10 cellular contexts compared by ENCODE assay signal in genomic region chr3:195893516-195893915, GRCh38. TPM values are rescaled to one million over a fixed set of nuclear protein-coding genes. Genes with fewer than 3 reads are reported as not detected.
DNase-seq lines count a peak whose midpoint lies in the region; TF ChIP-seq lines count a peak whose summit lies in the region.
"Had no signal": no experiment of that assay in that cellular context is flagged by ENCODE, and none has a peak within 500 bp of the region (broad histone marks: within the 10 kb centered on the region; RNA-seq: fewer than 3 reads in every experiment).

No MANE protein-coding gene starts in this region.

- CTCF ChIA-PET in activated naive CD4-positive, alpha-beta T cell treated with anti-CD3 and anti-CD28 coated beads for 36 hours (lab: Charles Lee), result interaction anchor here (0.5 to 8.7 kb wide), 9 partner anchors 10 to 622 kb away, joined by 3 to 99 read pairs (median 9); partner anchors contain the start of genes TNK2 and XXYLT1
- CTCF ChIA-PET in MCF 10A (lab: Yijun Ruan, JAX), result interaction anchor here (0.5 to 9.3 kb wide), 12 partner anchors 8 to 277 kb away, joined by 3 to 187 read pairs (median 12); partner anchors contain the start of gene TNK2

- TF ChIP-seq CTCF in MCF 10A (IDR thresholded peaks at IDR 0.05; ENCODE audit: unreplicated experiment), result no peak
- no peak for TF ChIP-seq CTCF in transverse colon (IDR thresholded peaks at IDR 0.05)
- TF ChIP-seq CTCF in GM10266 (IDR thresholded peaks at IDR 0.05; ENCODE audit: control insufficient read depth, insufficient read depth, low read depth, missing control alignments), result no peak

- H3K4me3 Mint-ChIP-seq in activated naive CD4-positive, alpha-beta T cell treated with anti-CD3 and anti-CD28 coated beads, Interleukin-2, amount 50 U/mL, for 24 hours, result no peak overlapping the region
- H3K4me3 Mint-ChIP-seq in activated naive CD4-positive, alpha-beta T cell treated with anti-CD3 and anti-CD28 coated beads for 36 hours, result no peak overlapping the region
- peak overlapping the region; percentile 76 for H3K4me3 Mint-ChIP-seq in MCF 10A (ENCODE audit: unreplicated experiment)

- WGBS in transverse colon (ENCODE audit: low coverage in 1 of 2), 2 donors, result 54% methylated on average over 2 of the region's 4 CpGs; no CpG with 5 or more reads in 1 of the 2 donors

- peak overlapping the region; percentile 39 to 87 (median 67) for H3K27ac ChIP-seq in transverse colon

- no peaks in the 10 kb centered on the region for H3K36me3 ChIP-seq in mucosa of stomach (ENCODE audit: control insufficient read depth, insufficient read depth, low read length)
- no peaks in the 10 kb centered on the region for H3K36me3 ChIP-seq in transverse colon

- POLR2A ChIA-PET in MCF 10A (lab: Yijun Ruan, JAX), result interaction anchor here (0.6 to 11.2 kb wide), 5 partner anchors 17 to 630 kb away, joined by 3 to 254 read pairs (median 5); no protein-coding TSS in a partner anchor

- intact Hi-C loops in activated naive CD4-positive, alpha-beta T cell treated with anti-CD3 and anti-CD28 coated beads for 36 hours (cut with micrococcal nuclease), result no loop called here
- intact Hi-C loops in MCF 10A (cut with micrococcal nuclease) (no loop called here), transverse colon (cut with DNase I; ENCODE audit: low total_unique reads) (no loop called here)

- DNase-seq in activated naive CD4-positive, alpha-beta T cell treated with anti-CD3 and anti-CD28 coated beads for 36 hours, result no peak
- DNase-seq in MCF 10A (ENCODE audit: unreplicated experiment) (no peak), transverse colon (no peak), GM10266 (ENCODE audit: extremely low spot score) (no peak), UCSD-AML1 (lab: John Stamatoyannopoulos, UW; ENCODE audit: unreplicated experiment) (no peak), cerebellar nuclear complex (lab: John Stamatoyannopoulos, UW) (no peak)
- DNase-seq: NCI-H1436, T-cell had no signal

- TF ChIP-seq EP300 in transverse colon (IDR thresholded peaks at IDR 0.05; ENCODE audit: low read depth), result no peak

- H3K27me3 ChIP-seq in mucosa of stomach (ENCODE audit: control insufficient read depth, insufficient read depth, low read length), result peaks cover 15% of the 10 kb centered on the region
- no peaks in the 10 kb centered on the region for H3K27me3 ChIP-seq in transverse colon

- BruUV-seq in MCF 10A (replicated peaks; lab: Mats Ljungman, UMichigan), result no TSS peak

- peaks cover 46% of the 10 kb centered on the region for H3K4me1 Mint-ChIP-seq in activated naive CD4-positive, alpha-beta T cell treated with anti-CD3 and anti-CD28 coated beads, Interleukin-2, amount 50 U/mL, for 24 hours
- peaks cover 36% of the 10 kb centered on the region for H3K4me1 Mint-ChIP-seq in activated naive CD4-positive, alpha-beta T cell treated with anti-CD3 and anti-CD28 coated beads for 36 hours (ENCODE audit: low read depth)
- peaks cover 40% of the 10 kb centered on the region for H3K4me1 Mint-ChIP-seq in MCF 10A (ENCODE audit: insufficient read depth, unreplicated experiment)

- H3K9me3 ChIP-seq in mucosa of stomach (ENCODE audit: control insufficient read depth, low read length) (no peaks in the 10 kb centered on the region), transverse colon (no peaks in the 10 kb centered on the region)

- H3K27ac Mint-ChIP-seq in activated naive CD4-positive, alpha-beta T cell treated with anti-CD3 and anti-CD28 coated beads, Interleukin-2, amount 50 U/mL, for 24 hours, result peak overlapping the region; percentile 51
- H3K27ac Mint-ChIP-seq in activated naive CD4-positive, alpha-beta T cell treated with anti-CD3 and anti-CD28 coated beads for 36 hours, result no peak overlapping the region
- H3K27ac Mint-ChIP-seq in MCF 10A (ENCODE audit: low read depth, unreplicated experiment), result peak overlapping the region; percentile 91
- H3K27ac Mint-ChIP-seq: T-cell had no signal

- H3K9ac ChIP-seq in mucosa of stomach (ENCODE audit: low read length), result peak overlapping the region; percentile 53

- H3K4me1 ChIP-seq in mucosa of stomach (ENCODE audit: control insufficient read depth, insufficient read depth, low read length) (peaks cover 40% of the 10 kb centered on the region), transverse colon (peaks cover 22 to 55% (median 36%) of the 10 kb centered on the region in 4 donors)

- TF ChIP-seq POLR2A in transverse colon (IDR thresholded peaks at IDR 0.05), result no peak

- H3K27me3 Mint-ChIP-seq in activated naive CD4-positive, alpha-beta T cell treated with anti-CD3 and anti-CD28 coated beads, Interleukin-2, amount 50 U/mL, for 24 hours, result no peaks in the 10 kb centered on the region
- H3K27me3 Mint-ChIP-seq in activated naive CD4-positive, alpha-beta T cell treated with anti-CD3 and anti-CD28 coated beads for 36 hours (ENCODE audit: low read depth), result no peaks in the 10 kb centered on the region
- no peaks in the 10 kb centered on the region for H3K27me3 Mint-ChIP-seq in MCF 10A (ENCODE audit: insufficient read depth, unreplicated experiment)
- H3K27me3 Mint-ChIP-seq: T-cell had no signal

- in situ Hi-C loops in transverse colon (cut with MboI; ENCODE audit: low pct_ligation_motif_present in 1 of 4, low pct_unique_long_range_greater_than_20kb in 1 of 4, low sequenced_read_pairs in 3 of 4), result no loop called here

- H3K4me3 ChIP-seq in mucosa of stomach (ENCODE audit: low read length) (no peak overlapping the region), transverse colon (no peak overlapping the region)

- no peaks in the 10 kb centered on the region for H3K9me3 Mint-ChIP-seq in activated naive CD4-positive, alpha-beta T cell treated with anti-CD3 and anti-CD28 coated beads, Interleukin-2, amount 50 U/mL, for 24 hours
- H3K9me3 Mint-ChIP-seq in activated naive CD4-positive, alpha-beta T cell treated with anti-CD3 and anti-CD28 coated beads for 36 hours, result no peaks in the 10 kb centered on the region
- H3K9me3 Mint-ChIP-seq in MCF 10A (ENCODE audit: unreplicated experiment), result no peaks in the 10 kb centered on the region
- H3K9me3 Mint-ChIP-seq: T-cell had no signal

- H3K36me3 Mint-ChIP-seq in activated naive CD4-positive, alpha-beta T cell treated with anti-CD3 and anti-CD28 coated beads, Interleukin-2, amount 50 U/mL, for 24 hours, result no peaks in the 10 kb centered on the region
- no peaks in the 10 kb centered on the region for H3K36me3 Mint-ChIP-seq in activated naive CD4-positive, alpha-beta T cell treated with anti-CD3 and anti-CD28 coated beads for 36 hours (ENCODE audit: low read depth)
- H3K36me3 Mint-ChIP-seq in MCF 10A (ENCODE audit: insufficient read depth, unreplicated experiment), result peaks cover 6% of the 10 kb centered on the region
- H3K36me3 Mint-ChIP-seq: T-cell had no signal

RNA-seq across cellular contexts. Expression of gene TNK2, which starts 14.8 kb away (rescaled TPM):
- 10 to 100 TPM; 40.0 to 46.6 TPM for total RNA-seq in activated naive CD4-positive, alpha-beta T cell treated with anti-CD3 and anti-CD28 coated beads for 36 hours
- total RNA-seq in MCF 10A (2022), result 56.1 and 75.8 TPM in 2 replicates
- total RNA-seq in transverse colon, result 10 to 100 TPM; 19.1 to 74.1 (median 21.3) TPM
